Comparison of ENCODE assay signal across 1 cellular context in the genomic region with DNA sequence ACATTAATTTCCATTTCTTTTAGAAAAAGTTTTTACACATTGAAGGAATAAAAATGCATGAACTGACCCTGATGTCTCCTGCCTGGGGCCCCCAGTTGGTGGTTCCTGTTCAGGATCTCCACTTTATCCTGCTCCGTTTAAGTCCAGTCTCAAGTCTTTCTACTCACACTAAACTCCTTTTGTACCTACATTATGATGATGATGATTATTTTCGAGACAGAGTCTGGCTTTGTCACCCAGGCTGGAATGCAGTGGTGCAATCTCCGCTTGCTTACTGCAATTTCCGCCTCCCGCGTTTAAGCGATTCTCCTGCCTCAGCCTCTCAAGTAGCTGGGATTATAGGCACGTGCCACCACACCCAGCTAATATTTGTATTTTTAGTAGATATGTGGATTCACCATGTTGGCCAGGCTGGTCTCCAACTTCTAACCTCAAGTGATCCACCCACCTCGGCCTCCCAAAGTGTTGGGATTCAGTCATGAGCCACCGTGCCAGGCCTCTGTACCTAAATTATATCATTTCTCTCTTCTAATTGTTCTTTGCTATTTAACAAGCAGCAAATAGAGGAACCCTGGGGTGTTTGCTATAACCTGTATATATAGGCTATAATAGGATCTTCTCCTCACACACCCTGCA.
TF ChIP-seq lines count a peak whose summit lies in the region.

No MANE protein-coding gene starts in this region.

TF ChIP-seq in HepG2, 621 proteins besides CTCF, POLR2A, EP300 and RAD21 (continues in another document):
- TF ChIP-seq TCF7 (IDR thresholded peaks at IDR 0.05; ENCODE audit: low read depth) = peak; percentile 55
- TF ChIP-seq ZNF160 (CRISPR knock-in tag; IDR thresholded peaks at IDR 0.05) = no peak
- TF ChIP-seq ZSCAN31 (CRISPR knock-in tag; IDR thresholded peaks at IDR 0.05; ENCODE audit: low read depth) = peak; percentile 21; the same call in 1 of the 2 replicates
- TF ChIP-seq, protein P1, sequence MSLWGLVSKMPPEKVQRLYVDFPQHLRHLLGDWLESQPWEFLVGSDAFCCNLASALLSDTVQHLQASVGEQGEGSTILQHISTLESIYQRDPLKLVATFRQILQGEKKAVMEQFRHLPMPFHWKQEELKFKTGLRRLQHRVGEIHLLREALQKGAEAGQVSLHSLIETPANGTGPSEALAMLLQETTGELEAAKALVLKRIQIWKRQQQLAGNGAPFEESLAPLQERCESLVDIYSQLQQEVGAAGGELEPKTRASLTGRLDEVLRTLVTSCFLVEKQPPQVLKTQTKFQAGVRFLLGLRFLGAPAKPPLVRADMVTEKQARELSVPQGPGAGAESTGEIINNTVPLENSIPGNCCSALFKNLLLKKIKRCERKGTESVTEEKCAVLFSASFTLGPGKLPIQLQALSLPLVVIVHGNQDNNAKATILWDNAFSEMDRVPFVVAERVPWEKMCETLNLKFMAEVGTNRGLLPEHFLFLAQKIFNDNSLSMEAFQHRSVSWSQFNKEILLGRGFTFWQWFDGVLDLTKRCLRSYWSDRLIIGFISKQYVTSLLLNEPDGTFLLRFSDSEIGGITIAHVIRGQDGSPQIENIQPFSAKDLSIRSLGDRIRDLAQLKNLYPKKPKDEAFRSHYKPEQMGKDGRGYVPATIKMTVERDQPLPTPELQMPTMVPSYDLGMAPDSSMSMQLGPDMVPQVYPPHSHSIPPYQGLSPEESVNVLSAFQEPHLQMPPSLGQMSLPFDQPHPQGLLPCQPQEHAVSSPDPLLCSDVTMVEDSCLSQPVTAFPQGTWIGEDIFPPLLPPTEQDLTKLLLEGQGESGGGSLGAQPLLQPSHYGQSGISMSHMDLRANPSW (CRISPR knock-in tag; IDR thresholded peaks at IDR 0.05; ENCODE audit: borderline replicate concordance) = no peak
- TF ChIP-seq ZNF331 (CRISPR knock-in tag; IDR thresholded peaks at IDR 0.05) = peak; percentile 95
- no peak for TF ChIP-seq ZNF225 (CRISPR knock-in tag; IDR thresholded peaks at IDR 0.05)
- TF ChIP-seq, protein P2, sequence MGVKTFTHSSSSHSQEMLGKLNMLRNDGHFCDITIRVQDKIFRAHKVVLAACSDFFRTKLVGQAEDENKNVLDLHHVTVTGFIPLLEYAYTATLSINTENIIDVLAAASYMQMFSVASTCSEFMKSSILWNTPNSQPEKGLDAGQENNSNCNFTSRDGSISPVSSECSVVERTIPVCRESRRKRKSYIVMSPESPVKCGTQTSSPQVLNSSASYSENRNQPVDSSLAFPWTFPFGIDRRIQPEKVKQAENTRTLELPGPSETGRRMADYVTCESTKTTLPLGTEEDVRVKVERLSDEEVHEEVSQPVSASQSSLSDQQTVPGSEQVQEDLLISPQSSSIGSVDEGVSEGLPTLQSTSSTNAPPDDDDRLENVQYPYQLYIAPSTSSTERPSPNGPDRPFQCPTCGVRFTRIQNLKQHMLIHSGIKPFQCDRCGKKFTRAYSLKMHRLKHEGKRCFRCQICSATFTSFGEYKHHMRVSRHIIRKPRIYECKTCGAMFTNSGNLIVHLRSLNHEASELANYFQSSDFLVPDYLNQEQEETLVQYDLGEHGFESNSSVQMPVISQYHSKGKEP (CRISPR knock-in tag; IDR thresholded peaks at IDR 0.05) = 0 out of 2 replicates have a peak, but pooled peaks have one; percentile 71
- TF ChIP-seq FOXK2 (IDR thresholded peaks at IDR 0.05) = no peak
- TF ChIP-seq, protein P3, sequence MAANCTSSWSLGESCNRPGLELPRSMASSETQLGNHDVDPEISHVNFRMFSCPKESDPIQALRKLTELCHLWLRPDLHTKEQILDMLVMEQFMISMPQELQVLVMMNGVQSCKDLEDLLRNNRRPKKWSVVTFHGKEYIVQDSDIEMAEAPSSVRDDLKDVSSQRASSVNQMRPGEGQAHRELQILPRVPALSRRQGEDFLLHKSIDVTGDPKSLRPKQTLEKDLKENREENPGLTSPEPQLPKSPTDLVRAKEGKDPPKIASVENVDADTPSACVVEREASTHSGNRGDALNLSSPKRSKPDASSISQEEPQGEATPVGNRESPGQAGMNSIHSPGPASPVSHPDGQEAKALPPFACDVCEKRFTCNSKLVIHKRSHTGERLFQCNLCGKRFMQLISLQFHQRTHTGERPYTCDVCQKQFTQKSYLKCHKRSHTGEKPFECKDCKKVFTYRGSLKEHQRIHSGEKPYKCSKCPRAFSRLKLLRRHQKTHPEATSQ (CRISPR knock-in tag; IDR thresholded peaks at IDR 0.05; ENCODE audit: borderline replicate concordance) = peak; percentile 56; the same call in 1 of the 2 replicates
- peak; percentile 26; the same call in 1 of the 2 replicates for TF ChIP-seq ZMYM4 (CRISPR knock-in tag; IDR thresholded peaks at IDR 0.05)
- TF ChIP-seq MEIS2 (CRISPR knock-in tag; IDR thresholded peaks at IDR 0.05) = no peak
- no peak for TF ChIP-seq ZNF17 (CRISPR knock-in tag; IDR thresholded peaks at IDR 0.05)
- TF ChIP-seq, protein P4, sequence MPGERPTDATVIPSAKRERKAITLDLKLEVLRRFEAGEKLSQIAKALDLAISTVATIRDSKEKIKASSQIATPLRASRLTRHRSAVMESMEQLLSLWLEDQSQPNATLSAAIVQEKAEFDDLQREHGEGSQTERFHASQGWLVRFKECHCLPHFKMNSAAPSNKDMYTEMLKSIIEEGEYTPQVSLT (CRISPR knock-in tag; IDR thresholded peaks at IDR 0.05; ENCODE audit: borderline replicate concordance, low read depth) = no peak
- TF ChIP-seq GABPB1 (CRISPR knock-in tag; IDR thresholded peaks at IDR 0.05) = peak; percentile 88
- TF ChIP-seq TCF12 (IDR thresholded peaks at IDR 0.05) = no peak
- TF ChIP-seq TCF12 (CRISPR knock-in tag; IDR thresholded peaks at IDR 0.05) = no peak
- TF ChIP-seq, protein P5, sequence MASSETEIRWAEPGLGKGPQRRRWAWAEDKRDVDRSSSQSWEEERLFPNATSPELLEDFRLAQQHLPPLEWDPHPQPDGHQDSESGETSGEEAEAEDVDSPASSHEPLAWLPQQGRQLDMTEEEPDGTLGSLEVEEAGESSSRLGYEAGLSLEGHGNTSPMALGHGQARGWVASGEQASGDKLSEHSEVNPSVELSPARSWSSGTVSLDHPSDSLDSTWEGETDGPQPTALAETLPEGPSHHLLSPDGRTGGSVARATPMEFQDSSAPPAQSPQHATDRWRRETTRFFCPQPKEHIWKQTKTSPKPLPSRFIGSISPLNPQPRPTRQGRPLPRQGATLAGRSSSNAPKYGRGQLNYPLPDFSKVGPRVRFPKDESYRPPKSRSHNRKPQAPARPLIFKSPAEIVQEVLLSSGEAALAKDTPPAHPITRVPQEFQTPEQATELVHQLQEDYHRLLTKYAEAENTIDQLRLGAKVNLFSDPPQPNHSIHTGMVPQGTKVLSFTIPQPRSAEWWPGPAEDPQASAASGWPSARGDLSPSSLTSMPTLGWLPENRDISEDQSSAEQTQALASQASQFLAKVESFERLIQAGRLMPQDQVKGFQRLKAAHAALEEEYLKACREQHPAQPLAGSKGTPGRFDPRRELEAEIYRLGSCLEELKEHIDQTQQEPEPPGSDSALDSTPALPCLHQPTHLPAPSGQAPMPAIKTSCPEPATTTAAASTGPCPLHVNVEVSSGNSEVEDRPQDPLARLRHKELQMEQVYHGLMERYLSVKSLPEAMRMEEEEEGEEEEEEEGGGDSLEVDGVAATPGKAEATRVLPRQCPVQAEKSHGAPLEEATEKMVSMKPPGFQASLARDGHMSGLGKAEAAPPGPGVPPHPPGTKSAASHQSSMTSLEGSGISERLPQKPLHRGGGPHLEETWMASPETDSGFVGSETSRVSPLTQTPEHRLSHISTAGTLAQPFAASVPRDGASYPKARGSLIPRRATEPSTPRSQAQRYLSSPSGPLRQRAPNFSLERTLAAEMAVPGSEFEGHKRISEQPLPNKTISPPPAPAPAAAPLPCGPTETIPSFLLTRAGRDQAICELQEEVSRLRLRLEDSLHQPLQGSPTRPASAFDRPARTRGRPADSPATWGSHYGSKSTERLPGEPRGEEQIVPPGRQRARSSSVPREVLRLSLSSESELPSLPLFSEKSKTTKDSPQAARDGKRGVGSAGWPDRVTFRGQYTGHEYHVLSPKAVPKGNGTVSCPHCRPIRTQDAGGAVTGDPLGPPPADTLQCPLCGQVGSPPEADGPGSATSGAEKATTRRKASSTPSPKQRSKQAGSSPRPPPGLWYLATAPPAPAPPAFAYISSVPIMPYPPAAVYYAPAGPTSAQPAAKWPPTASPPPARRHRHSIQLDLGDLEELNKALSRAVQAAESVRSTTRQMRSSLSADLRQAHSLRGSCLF (CRISPR knock-in tag; IDR thresholded peaks at IDR 0.05; ENCODE audit: borderline replicate concordance) = no peak
- TF ChIP-seq, protein P6, sequence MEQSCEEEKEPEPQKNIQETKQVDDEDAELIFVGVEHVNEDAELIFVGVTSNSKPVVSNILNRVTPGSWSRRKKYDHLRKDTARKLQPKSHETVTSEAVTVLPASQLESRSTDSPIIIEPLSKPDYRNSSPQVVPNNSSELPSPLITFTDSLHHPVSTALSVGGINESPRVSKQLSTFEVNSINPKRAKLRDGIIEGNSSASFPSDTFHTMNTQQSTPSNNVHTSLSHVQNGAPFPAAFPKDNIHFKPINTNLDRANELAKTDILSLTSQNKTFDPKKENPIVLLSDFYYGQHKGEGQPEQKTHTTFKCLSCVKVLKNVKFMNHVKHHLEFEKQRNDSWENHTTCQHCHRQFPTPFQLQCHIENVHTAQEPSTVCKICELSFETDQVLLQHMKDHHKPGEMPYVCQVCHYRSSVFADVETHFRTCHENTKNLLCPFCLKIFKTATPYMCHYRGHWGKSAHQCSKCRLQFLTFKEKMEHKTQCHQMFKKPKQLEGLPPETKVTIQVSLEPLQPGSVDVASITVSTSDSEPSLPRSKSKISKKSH (CRISPR knock-in tag; IDR thresholded peaks at IDR 0.05; ENCODE audit: borderline replicate concordance) = no peak
- TF ChIP-seq ZNF484 (CRISPR knock-in tag; IDR thresholded peaks at IDR 0.05; ENCODE audit: borderline replicate concordance, low read depth) = no peak
- TF ChIP-seq ZNF382 (CRISPR knock-in tag; IDR thresholded peaks at IDR 0.05; ENCODE audit: borderline replicate concordance) = no peak
- TF ChIP-seq, protein P7, sequence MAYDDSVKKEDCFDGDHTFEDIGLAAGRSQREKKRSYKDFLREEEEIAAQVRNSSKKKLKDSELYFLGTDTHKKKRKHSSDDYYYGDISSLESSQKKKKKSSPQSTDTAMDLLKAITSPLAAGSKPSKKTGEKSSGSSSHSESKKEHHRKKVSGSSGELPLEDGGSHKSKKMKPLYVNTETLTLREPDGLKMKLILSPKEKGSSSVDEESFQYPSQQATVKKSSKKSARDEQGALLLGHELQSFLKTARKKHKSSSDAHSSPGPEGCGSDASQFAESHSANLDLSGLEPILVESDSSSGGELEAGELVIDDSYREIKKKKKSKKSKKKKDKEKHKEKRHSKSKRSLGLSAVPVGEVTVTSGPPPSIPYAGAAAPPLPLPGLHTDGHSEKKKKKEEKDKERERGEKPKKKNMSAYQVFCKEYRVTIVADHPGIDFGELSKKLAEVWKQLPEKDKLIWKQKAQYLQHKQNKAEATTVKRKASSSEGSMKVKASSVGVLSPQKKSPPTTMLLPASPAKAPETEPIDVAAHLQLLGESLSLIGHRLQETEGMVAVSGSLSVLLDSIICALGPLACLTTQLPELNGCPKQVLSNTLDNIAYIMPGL (CRISPR knock-in tag; IDR thresholded peaks at IDR 0.05; ENCODE audit: borderline replicate concordance in 1 of 2, low read depth in 1 of 2) = peak; percentile 29 to 74; a peak in 2 of 4 replicates
- peak; percentile 83; the same call in 1 of the 2 replicates for TF ChIP-seq KAT7 (CRISPR knock-in tag; IDR thresholded peaks at IDR 0.05; ENCODE audit: borderline replicate concordance)
- no peak for TF ChIP-seq NR3C1 (CRISPR knock-in tag; IDR thresholded peaks at IDR 0.05)
- TF ChIP-seq TBP (CRISPR knock-in tag; IDR thresholded peaks at IDR 0.05) = no peak
- TF ChIP-seq, protein P8, sequence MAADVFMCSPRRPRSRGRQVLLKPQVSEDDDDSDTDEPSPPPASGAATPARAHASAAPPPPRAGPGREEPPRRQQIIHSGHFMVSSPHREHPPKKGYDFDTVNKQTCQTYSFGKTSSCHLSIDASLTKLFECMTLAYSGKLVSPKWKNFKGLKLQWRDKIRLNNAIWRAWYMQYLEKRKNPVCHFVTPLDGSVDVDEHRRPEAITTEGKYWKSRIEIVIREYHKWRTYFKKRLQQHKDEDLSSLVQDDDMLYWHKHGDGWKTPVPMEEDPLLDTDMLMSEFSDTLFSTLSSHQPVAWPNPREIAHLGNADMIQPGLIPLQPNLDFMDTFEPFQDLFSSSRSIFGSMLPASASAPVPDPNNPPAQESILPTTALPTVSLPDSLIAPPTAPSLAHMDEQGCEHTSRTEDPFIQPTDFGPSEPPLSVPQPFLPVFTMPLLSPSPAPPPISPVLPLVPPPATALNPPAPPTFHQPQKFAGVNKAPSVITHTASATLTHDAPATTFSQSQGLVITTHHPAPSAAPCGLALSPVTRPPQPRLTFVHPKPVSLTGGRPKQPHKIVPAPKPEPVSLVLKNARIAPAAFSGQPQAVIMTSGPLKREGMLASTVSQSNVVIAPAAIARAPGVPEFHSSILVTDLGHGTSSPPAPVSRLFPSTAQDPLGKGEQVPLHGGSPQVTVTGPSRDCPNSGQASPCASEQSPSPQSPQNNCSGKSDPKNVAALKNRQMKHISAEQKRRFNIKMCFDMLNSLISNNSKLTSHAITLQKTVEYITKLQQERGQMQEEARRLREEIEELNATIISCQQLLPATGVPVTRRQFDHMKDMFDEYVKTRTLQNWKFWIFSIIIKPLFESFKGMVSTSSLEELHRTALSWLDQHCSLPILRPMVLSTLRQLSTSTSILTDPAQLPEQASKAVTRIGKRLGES (CRISPR knock-in tag; IDR thresholded peaks at IDR 0.05; ENCODE audit: borderline replicate concordance) = no peak; the same call in 1 of the 2 replicates
- peak; percentile 79 for TF ChIP-seq RARA (CRISPR knock-in tag; IDR thresholded peaks at IDR 0.05)
- no peak for TF ChIP-seq SP1 (IDR thresholded peaks at IDR 0.05)
- peak; percentile 55; the same call in 1 of the 2 replicates for TF ChIP-seq SP1 (CRISPR knock-in tag; IDR thresholded peaks at IDR 0.05)
- TF ChIP-seq EZH2 (conservative IDR thresholded peaks at IDR 0.05; ENCODE audit: low read depth, low read length) = no peak
- TF ChIP-seq, protein P9, sequence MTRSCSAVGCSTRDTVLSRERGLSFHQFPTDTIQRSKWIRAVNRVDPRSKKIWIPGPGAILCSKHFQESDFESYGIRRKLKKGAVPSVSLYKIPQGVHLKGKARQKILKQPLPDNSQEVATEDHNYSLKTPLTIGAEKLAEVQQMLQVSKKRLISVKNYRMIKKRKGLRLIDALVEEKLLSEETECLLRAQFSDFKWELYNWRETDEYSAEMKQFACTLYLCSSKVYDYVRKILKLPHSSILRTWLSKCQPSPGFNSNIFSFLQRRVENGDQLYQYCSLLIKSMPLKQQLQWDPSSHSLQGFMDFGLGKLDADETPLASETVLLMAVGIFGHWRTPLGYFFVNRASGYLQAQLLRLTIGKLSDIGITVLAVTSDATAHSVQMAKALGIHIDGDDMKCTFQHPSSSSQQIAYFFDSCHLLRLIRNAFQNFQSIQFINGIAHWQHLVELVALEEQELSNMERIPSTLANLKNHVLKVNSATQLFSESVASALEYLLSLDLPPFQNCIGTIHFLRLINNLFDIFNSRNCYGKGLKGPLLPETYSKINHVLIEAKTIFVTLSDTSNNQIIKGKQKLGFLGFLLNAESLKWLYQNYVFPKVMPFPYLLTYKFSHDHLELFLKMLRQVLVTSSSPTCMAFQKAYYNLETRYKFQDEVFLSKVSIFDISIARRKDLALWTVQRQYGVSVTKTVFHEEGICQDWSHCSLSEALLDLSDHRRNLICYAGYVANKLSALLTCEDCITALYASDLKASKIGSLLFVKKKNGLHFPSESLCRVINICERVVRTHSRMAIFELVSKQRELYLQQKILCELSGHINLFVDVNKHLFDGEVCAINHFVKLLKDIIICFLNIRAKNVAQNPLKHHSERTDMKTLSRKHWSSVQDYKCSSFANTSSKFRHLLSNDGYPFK (CRISPR knock-in tag; IDR thresholded peaks at IDR 0.05; ENCODE audit: borderline replicate concordance) = no peak
- no peak for TF ChIP-seq SRSF9 (IDR thresholded peaks at IDR 0.05; ENCODE audit: borderline replicate concordance, insufficient read depth, low read depth, low read length, poor library complexity, severe bottlenecking)
- TF ChIP-seq, protein P10, sequence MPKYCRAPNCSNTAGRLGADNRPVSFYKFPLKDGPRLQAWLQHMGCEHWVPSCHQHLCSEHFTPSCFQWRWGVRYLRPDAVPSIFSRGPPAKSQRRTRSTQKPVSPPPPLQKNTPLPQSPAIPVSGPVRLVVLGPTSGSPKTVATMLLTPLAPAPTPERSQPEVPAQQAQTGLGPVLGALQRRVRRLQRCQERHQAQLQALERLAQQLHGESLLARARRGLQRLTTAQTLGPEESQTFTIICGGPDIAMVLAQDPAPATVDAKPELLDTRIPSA (CRISPR knock-in tag; IDR thresholded peaks at IDR 0.05; ENCODE audit: borderline replicate concordance) = no peak
